In genomic region chr1:96234299-96234698, GRCh38 we compare ENCODE assay signal across 8 cellular contexts.
A peak's percentile ranks its signal among the peaks of the same experiment; 100 is the strongest.
DNase-seq lines count a peak whose midpoint lies in the region; ATAC-seq, FAIRE-seq and TF ChIP-seq lines count a peak whose summit lies in the region.

No MANE protein-coding gene starts in this region.

- H3K27ac ChIP-seq in astrocyte (ENCODE audit: low read depth, low read length): no peak overlapping the region
- H3K27ac ChIP-seq in mesenchymal stem cell (ENCODE audit: low read length, poor library complexity, severe bottlenecking): no peak overlapping the region

- peaks cover 5% of the 10 kb centered on the region for H3K4me1 Mint-ChIP-seq in astrocyte (ENCODE audit: low read depth, unreplicated experiment)

- H2BK15ac ChIP-seq in mesenchymal stem cell (ENCODE audit: low read depth, poor library complexity, severe bottlenecking): no peak overlapping the region

- TF ChIP-seq CTCF in astrocyte (IDR thresholded peaks at IDR 0.05; ENCODE audit: insufficient read depth, low read depth, low read length): no peak

- no peaks in the 10 kb centered on the region for H3K79me1 ChIP-seq in mesenchymal stem cell (replicated peaks; ENCODE audit: low read length, poor library complexity, severe bottlenecking)

- H3K4ac ChIP-seq in mesenchymal stem cell (ENCODE audit: low read depth in 1 of 2, low read length in 2 of 2): no peak overlapping the region

- H3K4me3 ChIP-seq in astrocyte (ENCODE audit: insufficient read depth, low read depth, low read length): no peak overlapping the region
- peak overlapping the region in 1 of 2 experiments; percentile 50 for H3K4me3 ChIP-seq in mesenchymal stem cell (ENCODE audit: insufficient read depth in 1 of 2, low read depth in 1 of 2, low read length in 2 of 2)

- H3K14ac ChIP-seq in mesenchymal stem cell (ENCODE audit: low read length in 2 of 2): no peak overlapping the region

- H4K91ac ChIP-seq in mesenchymal stem cell (ENCODE audit: low read length): no peak overlapping the region

- 63% methylated on average over 6 of the region's 6 CpGs for WGBS in mesenchymal stem cell

- FAIRE-seq in astrocyte (lab: Jason Lieb, UNC): no peak

- H3K18ac ChIP-seq in mesenchymal stem cell (ENCODE audit: low read depth in 1 of 2, low read length in 2 of 2): no peak overlapping the region

- H3K36me3 Mint-ChIP-seq in astrocyte (ENCODE audit: low read depth, unreplicated experiment): no peaks in the 10 kb centered on the region

- no peaks in the 10 kb centered on the region for H4K20me1 ChIP-seq in astrocyte (ENCODE audit: insufficient read depth, low read length)

- H2BK12ac ChIP-seq in mesenchymal stem cell (ENCODE audit: low read length in 2 of 2): no peak overlapping the region

- H2BK5ac ChIP-seq in mesenchymal stem cell (ENCODE audit: low read depth, low read length, poor library complexity, severe bottlenecking): no peak overlapping the region

- H2BK120ac ChIP-seq in mesenchymal stem cell (ENCODE audit: low read depth, low read length): no peak overlapping the region

- no peaks in the 10 kb centered on the region for H3K9me3 ChIP-seq in astrocyte (ENCODE audit: insufficient read depth, low read depth, low read length)
- H3K9me3 ChIP-seq in mesenchymal stem cell (ENCODE audit: control insufficient read depth, low read length): no peaks in the 10 kb centered on the region

- no peak overlapping the region for H3K27ac Mint-ChIP-seq in astrocyte (ENCODE audit: unreplicated experiment)

- H3K4me1 ChIP-seq in astrocyte (ENCODE audit: insufficient read depth, low read length) (peaks cover 3% of the 10 kb centered on the region), mesenchymal stem cell (ENCODE audit: control insufficient read depth, insufficient read depth, low read depth, low read length) (no peaks in the 10 kb centered on the region)

- H3K9me3 Mint-ChIP-seq in astrocyte (ENCODE audit: unreplicated experiment): no peaks in the 10 kb centered on the region

- H3K79me2 ChIP-seq in astrocyte (ENCODE audit: insufficient read depth, low read length): no peaks in the 10 kb centered on the region

- H3K4me2 ChIP-seq in astrocyte (ENCODE audit: low read length): peak overlapping the region; percentile 49
- H3K4me2 ChIP-seq in mesenchymal stem cell (ENCODE audit: low read length, poor library complexity, severe bottlenecking): no peak overlapping the region

- H2AK5ac ChIP-seq in mesenchymal stem cell (ENCODE audit: low read length, severe bottlenecking): no peak overlapping the region

- H3K36me3 ChIP-seq in astrocyte (ENCODE audit: insufficient read depth, low read length) (no peaks in the 10 kb centered on the region), mesenchymal stem cell (ENCODE audit: control insufficient read depth in 1 of 2, insufficient read depth in 2 of 2, low read depth in 1 of 2, low read length in 2 of 2) (no peaks in the 10 kb centered on the region)

- ATAC-seq in stimulated activated naive CD8-positive, alpha-beta T cell treated with anti-CD3 and anti-CD28 coated beads, Interleukin-15, Interleukin-2, amounts not matched to agents 100 U/mL and 50 U/mL, for 24 hours: no peak

- H3K9ac ChIP-seq in astrocyte (ENCODE audit: low read length) (no peak overlapping the region), mesenchymal stem cell (ENCODE audit: low read length) (peak overlapping the region; percentile 63)

- DNase-seq in DMS153 treated with DMSO at 0.1 percent for 48 hours (lab: John Stamatoyannopoulos, UW; ENCODE audit: unreplicated experiment) (peak; percentile 96), NCI-H146 (lab: John Stamatoyannopoulos, UW) (peak; percentile 95), astrocyte (ENCODE audit: low read depth) (peak; percentile 72), mesenchymal stem cell (peak; percentile 46), T1000 (lab: John Stamatoyannopoulos, UW) (no peak)
- no peak for DNase-seq in activated naive CD4-positive, alpha-beta T cell treated with anti-CD3 and anti-CD28 coated beads, Interleukin-2, amount 50 U/mL, for 16 hours
- no peak for DNase-seq in stimulated activated CD4-positive, alpha-beta T cell treated with anti-CD3 and anti-CD28 coated beads, Interleukin-2, amount 100 ng/mL, for 48 hours
- DNase-seq in stimulated activated naive CD8-positive, alpha-beta T cell treated with anti-CD3 and anti-CD28 coated beads, Interleukin-15, Interleukin-2, amounts not matched to agents 100 U/mL and 50 U/mL, for 24 hours: no peak

- no peak overlapping the region for H3K23ac ChIP-seq in mesenchymal stem cell (ENCODE audit: low read length in 2 of 2)

- no peaks in the 10 kb centered on the region for H3K27me3 Mint-ChIP-seq in astrocyte (ENCODE audit: low read depth, unreplicated experiment)

- H3K27me3 ChIP-seq in astrocyte (ENCODE audit: insufficient read depth, low read length): no peaks in the 10 kb centered on the region
- H3K27me3 ChIP-seq in mesenchymal stem cell (ENCODE audit: control insufficient read depth in 1 of 2, insufficient read depth in 1 of 2, low read length in 2 of 2): no peaks in the 10 kb centered on the region

- H2AFZ ChIP-seq in astrocyte (ENCODE audit: low read depth, low read length) (no peak overlapping the region), mesenchymal stem cell (ENCODE audit: low read depth, low read length) (no peak overlapping the region)

- H4K8ac ChIP-seq in mesenchymal stem cell (ENCODE audit: low read length): no peak overlapping the region

- no peak overlapping the region for H3K4me3 Mint-ChIP-seq in astrocyte (ENCODE audit: unreplicated experiment)

Comparison
In these comparisons a context has a peak if more than half of its experiments do, and no peak if none do; other contexts are left out.
1. DNase-seq: peak in DMS153 treated with DMSO at 0.1 percent for 48 hours (single experiment), NCI-H146 (single experiment), astrocyte (single experiment) and mesenchymal stem cell (single experiment); none in activated naive CD4-positive, alpha-beta T cell treated with anti-CD3 and anti-CD28 coated beads, Interleukin-2, amount 50 U/mL, for 16 hours (single experiment), T1000 (single experiment), stimulated activated CD4-positive, alpha-beta T cell treated with anti-CD3 and anti-CD28 coated beads, Interleukin-2, amount 100 ng/mL, for 48 hours (0 of 2) and stimulated activated naive CD8-positive, alpha-beta T cell treated with anti-CD3 and anti-CD28 coated beads, Interleukin-15, Interleukin-2, amounts not matched to agents 100 U/mL and 50 U/mL, for 24 hours (single experiment).